ENCODE assay signal across 2 cellular contexts in the genomic region with DNA sequence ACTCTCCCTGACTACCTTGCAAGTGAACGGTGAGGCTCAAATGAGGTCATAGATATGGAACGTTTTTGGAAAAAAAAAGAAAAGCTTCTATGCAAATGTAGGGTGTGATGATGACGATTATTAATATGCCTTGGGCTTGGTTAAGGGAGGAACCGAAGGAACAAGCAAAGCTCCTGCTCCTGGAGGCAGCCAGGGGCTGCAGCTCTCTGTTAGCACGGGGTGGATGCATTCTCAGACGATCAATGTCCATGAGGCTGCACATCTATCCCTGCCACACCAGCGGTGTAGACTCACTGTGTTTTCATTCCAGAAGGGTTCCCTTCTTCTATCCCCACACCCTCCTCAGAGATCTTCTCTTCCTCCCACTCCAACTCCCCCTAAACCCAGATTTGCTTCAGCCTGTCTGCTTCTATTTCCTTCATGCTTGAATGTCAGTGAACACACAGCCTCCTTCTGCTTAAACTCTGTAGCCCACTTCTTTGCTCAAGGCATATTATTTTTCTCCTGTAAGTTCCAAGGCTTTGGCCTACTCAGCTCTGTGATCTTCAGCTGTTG.
TF ChIP-seq lines count a peak whose summit lies in the region.

No MANE protein-coding gene starts in this region.

TF ChIP-seq in HEK293, 187 proteins besides CTCF, POLR2A, EP300 and RAD21:
- 0 out of 2 replicates have a peak, but pooled peaks have one; percentile 6 for TF ChIP-seq EGR2 (tag by site-specific recombination; IDR thresholded peaks at IDR 0.05; ENCODE audit: low read depth)
- no peak for TF ChIP-seq ZBTB48 (tag by site-specific recombination; IDR thresholded peaks at IDR 0.05)
- no peak for TF ChIP-seq ZNF211 (tag by site-specific recombination; IDR thresholded peaks at IDR 0.05; ENCODE audit: low read depth)
- no peak for TF ChIP-seq ZNF248 (tag by site-specific recombination; IDR thresholded peaks at IDR 0.05)
- no peak for TF ChIP-seq ZNF830 (tag by site-specific recombination; IDR thresholded peaks at IDR 0.05; ENCODE audit: low read depth)

TF ChIP-seq in H1, 55 proteins besides CTCF, POLR2A, EP300 and RAD21:
- TF ChIP-seq, protein P1, sequence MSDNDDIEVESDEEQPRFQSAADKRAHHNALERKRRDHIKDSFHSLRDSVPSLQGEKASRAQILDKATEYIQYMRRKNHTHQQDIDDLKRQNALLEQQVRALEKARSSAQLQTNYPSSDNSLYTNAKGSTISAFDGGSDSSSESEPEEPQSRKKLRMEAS (IDR thresholded peaks at IDR 0.05), result no peak
- TF ChIP-seq KDM4A (IDR thresholded peaks at IDR 0.05; ENCODE audit: low read depth, low read length, severe bottlenecking), result no peak
- no peak for TF ChIP-seq TBP (IDR thresholded peaks at IDR 0.05; ENCODE audit: low read depth, low read length)
- TF ChIP-seq CEBPB (IDR thresholded peaks at IDR 0.05; ENCODE audit: low read depth, low read length), result no peak
- TF ChIP-seq JUND (IDR thresholded peaks at IDR 0.05; ENCODE audit: low read length), result no peak
- TF ChIP-seq SUZ12 (IDR thresholded peaks at IDR 0.05; ENCODE audit: low read length), result no peak
